30 cellular contexts compared by ENCODE assay signal in the genomic region with DNA sequence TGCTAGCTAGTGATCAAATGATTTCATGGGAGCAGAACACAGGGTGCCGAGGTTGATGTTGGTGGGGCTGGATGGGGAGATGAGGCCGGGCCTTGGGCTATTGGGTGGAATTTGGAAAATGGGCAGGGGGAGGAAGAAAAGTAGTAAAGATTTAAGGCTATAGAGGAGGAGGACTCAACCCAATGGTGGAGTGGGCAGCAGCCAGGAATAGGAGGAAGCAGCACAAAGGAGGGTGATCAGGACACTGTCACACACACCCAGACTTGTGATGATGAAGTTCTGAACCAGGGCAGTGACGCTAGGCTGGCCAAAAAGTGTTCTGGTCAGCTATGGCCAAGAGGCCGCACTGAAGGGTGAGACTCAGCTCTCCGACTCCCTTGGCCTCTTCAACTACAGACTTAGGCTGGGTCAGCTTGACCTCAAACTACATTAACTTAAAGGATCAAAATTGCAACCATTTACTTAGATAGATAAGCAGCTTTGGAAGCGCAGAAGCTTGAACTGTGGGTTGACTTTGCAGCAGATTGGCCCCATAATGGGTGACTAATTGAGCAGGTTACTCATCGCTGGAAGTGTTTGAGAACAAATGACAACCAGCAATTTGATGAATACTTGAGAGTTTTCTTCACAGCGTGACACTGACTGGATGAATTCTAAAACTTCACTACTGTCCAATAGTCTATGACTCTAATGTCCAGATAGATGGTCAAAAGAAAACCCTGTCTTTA. TPM values are rescaled to one million over a fixed set of nuclear protein-coding genes. Genes with fewer than 3 reads are reported as not detected.
DNase-seq lines count a peak whose midpoint lies in the region; TF ChIP-seq lines count a peak whose summit lies in the region.
"Had no signal": no experiment of that assay in that cellular context is flagged by ENCODE, and none has a peak within 500 bp of the region (broad histone marks: within the 10 kb centered on the region; RNA-seq: fewer than 3 reads in every experiment).

No MANE protein-coding gene starts in this region.

- H3K27me3 ChIP-seq in MG63, result no peaks in the 10 kb centered on the region
- H3K27me3 ChIP-seq: upper lobe of left lung had no signal

- H3K36me3 Mint-ChIP-seq in osteocyte (ENCODE audit: unreplicated experiment), result no peaks in the 10 kb centered on the region
- H3K36me3 Mint-ChIP-seq: CD8-positive, alpha-beta T cell; immature natural killer cell; stimulated activated naive B cell treated with anti-CD40 and anti-IgM and Interleukin-4, amounts not matched to agents 10 μg/mL and 1 μg/mL and 100 μg/mL, for 72 hours had no signal

- H3K4me3 ChIP-seq in MG63 (no peak overlapping the region), coronary artery (no peak overlapping the region)
- H3K4me3 ChIP-seq: A549, gastroesophageal sphincter, GM12878, SK-N-MC, upper lobe of left lung had no signal

- H3K9me3 Mint-ChIP-seq in osteocyte (ENCODE audit: unreplicated experiment), result peaks cover 14% of the 10 kb centered on the region
- H3K9me3 Mint-ChIP-seq: activated naive CD8-positive, alpha-beta T cell treated with anti-CD3 and anti-CD28 coated beads, Interleukin-2, amount 50 U/mL, for 24 hours; CD8-positive, alpha-beta T cell; dendritic cell treated with granulocyte-macrophage colony-stimulating factor and Interleukin-4, amounts not matched to agents 40 ng/mL and 50 ng/mL, for 4 days; nephron had no signal

- no peaks in the 10 kb centered on the region for H3K9me3 ChIP-seq in MG63
- H3K9me3 ChIP-seq: A549, upper lobe of left lung had no signal

- no peaks in the 10 kb centered on the region for H3K27me3 Mint-ChIP-seq in osteocyte (ENCODE audit: unreplicated experiment)

- H3K27ac ChIP-seq in coronary artery, result no peak overlapping the region
- H3K27ac ChIP-seq: A549, gastroesophageal sphincter, SK-N-MC, upper lobe of left lung had no signal

- no peaks in the 10 kb centered on the region for H3K36me3 ChIP-seq in MG63
- H3K36me3 ChIP-seq: gastroesophageal sphincter, upper lobe of left lung had no signal

- no peak overlapping the region for H3K4me3 Mint-ChIP-seq in osteocyte (ENCODE audit: unreplicated experiment)
- H3K4me3 Mint-ChIP-seq: activated naive CD8-positive, alpha-beta T cell treated with anti-CD3 and anti-CD28 coated beads, Interleukin-2, amount 50 U/mL, for 24 hours; B cell; CD8-positive, alpha-beta T cell; dendritic cell treated with granulocyte-macrophage colony-stimulating factor and Interleukin-4, amounts not matched to agents 40 ng/mL and 50 ng/mL, for 4 days; immature natural killer cell; nephron; stimulated activated naive B cell treated with anti-CD40 and anti-IgM and Interleukin-4, amounts not matched to agents 10 μg/mL and 1 μg/mL and 100 μg/mL, for 72 hours had no signal

- no peak overlapping the region for H3K27ac Mint-ChIP-seq in osteocyte (ENCODE audit: unreplicated experiment)
- H3K27ac Mint-ChIP-seq: activated naive CD8-positive, alpha-beta T cell treated with anti-CD3 and anti-CD28 coated beads, Interleukin-2, amount 50 U/mL, for 24 hours; B cell; CD8-positive, alpha-beta T cell; dendritic cell treated with granulocyte-macrophage colony-stimulating factor and Interleukin-4, amounts not matched to agents 40 ng/mL and 50 ng/mL, for 4 days; immature natural killer cell; nephron; stimulated activated naive B cell treated with anti-CD40 and anti-IgM and Interleukin-4, amounts not matched to agents 10 μg/mL and 1 μg/mL and 100 μg/mL, for 72 hours had no signal

- no peaks in the 10 kb centered on the region for H3K4me1 Mint-ChIP-seq in osteocyte (ENCODE audit: unreplicated experiment)
- H3K4me1 Mint-ChIP-seq: activated naive CD8-positive, alpha-beta T cell treated with anti-CD3 and anti-CD28 coated beads, Interleukin-2, amount 50 U/mL, for 24 hours; B cell; immature natural killer cell; nephron; stimulated activated naive B cell treated with anti-CD40 and anti-IgM and Interleukin-4, amounts not matched to agents 10 μg/mL and 1 μg/mL and 100 μg/mL, for 72 hours had no signal

- DNase-seq in Ammon's horn (ENCODE audit: low spot score) (peak; percentile 50), MG63 (peak; percentile 59), coronary artery (ENCODE audit: low spot score) (peak; percentile 43), osteocyte (ENCODE audit: extremely low spot score, unreplicated experiment) (peak; percentile 54), MV-4-11 (lab: John Stamatoyannopoulos, UW) (no peak), T-helper 9 cell (no peak), NCI-H345 treated with DMSO at 0.1 percent for 48 hours (lab: John Stamatoyannopoulos, UW; ENCODE audit: unreplicated experiment) (no peak), NCI-H187 (lab: John Stamatoyannopoulos, UW) (no peak)
- DNase-seq: activated CD4-positive, alpha-beta T cell treated with anti-CD3 and anti-CD28 coated beads, Interleukin-2, amount 50 U/mL, for 48 hours; activated naive CD4-positive, alpha-beta T cell; activated naive CD8-positive, alpha-beta T cell treated with anti-CD3 and anti-CD28 coated beads, Interleukin-2, amount 50 U/mL, for 24 hours; CD8-positive, alpha-beta T cell; central memory CD4-positive, alpha-beta T cell; hippocampal formation; immature natural killer cell; KG1; NCI-H2081 treated with DMSO at 0.1 percent for 48 hours; NCI-H446 treated with DMSO at 0.1 percent for 48 hours; stimulated activated naive B cell treated with anti-CD40 and anti-IgM and Interleukin-4, amounts not matched to agents 10 μg/mL and 1 μg/mL and 100 μg/mL, for 72 hours; upper lobe of left lung had no signal

- TF ChIP-seq CTCF in coronary artery (IDR thresholded peaks at IDR 0.05) (no peak), osteocyte (IDR thresholded peaks at IDR 0.05) (no peak)

RNA-seq across cellular contexts. Expression of gene GPR26, which starts 29.4 kb away (rescaled TPM):
- total RNA-seq in MG63 (2014; rRNA removed; shearing (Covaris generic); ENCODE audit: low replicate concordance), result not detected in 2 replicates
- total RNA-seq in osteocyte, result not detected in 2 replicates
- total RNA-seq: B cell; CD8-positive, alpha-beta T cell; omental fat pad; skeletal muscle tissue; T-helper 1 cell treated with Interleukin-12 subunit alpha and Interleukin-12 subunit beta and Interleukin-4 antibody, amounts not matched to agents 30 ng/mL and 1 ng/mL, for 36 hours; upper lobe of left lung had no signal

Comparison
In these comparisons a context has a peak if more than half of its experiments do, and no peak if none do; other contexts are left out.
1. DNase-seq: peak in Ammon's horn (single experiment), MG63 (single experiment), coronary artery (single experiment) and osteocyte (single experiment); none in MV-4-11 (single experiment), T-helper 9 cell (single experiment), NCI-H345 treated with DMSO at 0.1 percent for 48 hours (single experiment) and NCI-H187 (0 of 2).